In genomic region chr1:201568258-201568657, GRCh38 we compare ENCODE assay signal across 12 cellular contexts. TPM values are rescaled to one million over a fixed set of nuclear protein-coding genes. Genes with fewer than 3 reads are reported as not detected.
DNase-seq lines count a peak whose midpoint lies in the region; ATAC-seq and TF ChIP-seq lines count a peak whose summit lies in the region.
"Had no signal": no experiment of that assay in that cellular context is flagged by ENCODE, and none has a peak within 500 bp of the region (broad histone marks: within the 10 kb centered on the region; RNA-seq: fewer than 3 reads in every experiment).

No MANE protein-coding gene starts in this region.

- H3K18ac ChIP-seq in mesenchymal stem cell (ENCODE audit: low read depth in 1 of 2, low read length in 2 of 2), result peak overlapping the region in 1 of 2 experiments; percentile 80

- H2BK120ac ChIP-seq in mesenchymal stem cell (ENCODE audit: low read depth, low read length), result no peak overlapping the region

- H3K27ac ChIP-seq in CD8-positive, alpha-beta memory T cell (ENCODE audit: low read depth, low read length), result peak overlapping the region; percentile 64
- H3K27ac ChIP-seq in cingulate gyrus (ENCODE audit: low read depth, low read length), result peak overlapping the region; percentile 87
- H3K27ac ChIP-seq in mesenchymal stem cell (ENCODE audit: low read length, poor library complexity, severe bottlenecking), result no peak overlapping the region
- H3K27ac ChIP-seq in substantia nigra (ENCODE audit: low read depth, low read length, poor library complexity, severe bottlenecking), result peak overlapping the region; percentile 96
- H3K27ac ChIP-seq in GM23338 (ENCODE audit: low read depth), result no peak overlapping the region

- H3K27ac Mint-ChIP-seq in CD8-positive, alpha-beta memory T cell, result no peak overlapping the region
- H3K27ac Mint-ChIP-seq in GM23338, result no peak overlapping the region
- H3K27ac Mint-ChIP-seq: B cell; CD8-positive, alpha-beta T cell; IgD-negative memory B cell had no signal

- no peak overlapping the region for H3K4me3 ChIP-seq in CD8-positive, alpha-beta memory T cell (ENCODE audit: low read length)
- H3K4me3 ChIP-seq in mesenchymal stem cell (ENCODE audit: insufficient read depth in 1 of 2, low read depth in 1 of 2, low read length in 2 of 2) (no peak overlapping the region), GM23338 (no peak overlapping the region)

- TF ChIP-seq CTCF in GM23338 (conservative IDR thresholded peaks at IDR 0.05; ENCODE audit: low read depth in 2 of 2), result no peak

- 89% methylated on average over 4 of the region's 6 CpGs for WGBS in mesenchymal stem cell

- H3K23ac ChIP-seq in mesenchymal stem cell (ENCODE audit: low read length in 2 of 2), result no peak overlapping the region

- H4K20me1 ChIP-seq in GM23338 (replicated peaks; ENCODE audit: insufficient read depth), result no peaks in the 10 kb centered on the region

- CTCF ChIA-PET in CD8-positive, alpha-beta memory T cell (lab: Charles Lee), result interaction anchor here (4.5 kb wide), 1 partner anchor 8 kb away, joined by 17 read pairs; no protein-coding TSS in a partner anchor

- H3K4me1 ChIP-seq in CD8-positive, alpha-beta memory T cell (ENCODE audit: insufficient read depth, low read length), result no peaks in the 10 kb centered on the region
- peaks cover 7% of the 10 kb centered on the region for H3K4me1 ChIP-seq in mesenchymal stem cell (ENCODE audit: control insufficient read depth, insufficient read depth, low read depth, low read length)
- H3K4me1 ChIP-seq in GM23338 (ENCODE audit: insufficient read depth), result no peaks in the 10 kb centered on the region

- H3K9me3 ChIP-seq in CD8-positive, alpha-beta memory T cell (ENCODE audit: low read length), result no peaks in the 10 kb centered on the region
- no peaks in the 10 kb centered on the region for H3K9me3 ChIP-seq in mesenchymal stem cell (ENCODE audit: control insufficient read depth, low read length)

- peaks cover 0 to 5% (median 4%) of the 10 kb centered on the region in 3 donors for H3K4me1 Mint-ChIP-seq in CD8-positive, alpha-beta memory T cell
- H3K4me1 Mint-ChIP-seq in GM23338, result peaks cover 21% of the 10 kb centered on the region
- H3K4me1 Mint-ChIP-seq: B cell had no signal

- no peak overlapping the region for H3K9ac ChIP-seq in mesenchymal stem cell (ENCODE audit: low read length)

- H3K79me1 ChIP-seq in mesenchymal stem cell (replicated peaks; ENCODE audit: low read length, poor library complexity, severe bottlenecking), result peaks cover 44% of the 10 kb centered on the region

- H3F3A ChIP-seq in GM23338 (replicated peaks; ENCODE audit: low read depth), result no peaks in the 10 kb centered on the region

- H3K79me2 ChIP-seq in GM23338 (replicated peaks; ENCODE audit: insufficient read depth), result no peaks in the 10 kb centered on the region

- H3K27me3 Mint-ChIP-seq in CD8-positive, alpha-beta memory T cell, result peaks cover 3 to 5% of the 10 kb centered on the region in 2 donors
- H3K27me3 Mint-ChIP-seq in GM23338 (ENCODE audit: insufficient read depth, low read depth, poor library complexity), result peaks cover 4% of the 10 kb centered on the region
- H3K27me3 Mint-ChIP-seq: B cell had no signal

- H3K4me3 Mint-ChIP-seq in CD8-positive, alpha-beta memory T cell, result no peak overlapping the region
- H3K4me3 Mint-ChIP-seq in GM23338, result no peak overlapping the region
- H3K4me3 Mint-ChIP-seq: B cell; CD14-positive monocyte; CD8-positive, alpha-beta T cell; IgD-negative memory B cell had no signal

- H2AFZ ChIP-seq in mesenchymal stem cell (ENCODE audit: low read depth, low read length), result no peak overlapping the region
- no peak overlapping the region for H2AFZ ChIP-seq in GM23338

- H2BK15ac ChIP-seq in mesenchymal stem cell (ENCODE audit: low read depth, poor library complexity, severe bottlenecking), result peak overlapping the region; percentile 68

- POLR2A ChIA-PET in CD8-positive, alpha-beta memory T cell (lab: Charles Lee), result no interaction called here

- no peaks in the 10 kb centered on the region for H3K9me3 Mint-ChIP-seq in CD8-positive, alpha-beta memory T cell
- no peaks in the 10 kb centered on the region for H3K9me3 Mint-ChIP-seq in GM23338
- H3K9me3 Mint-ChIP-seq: CD8-positive, alpha-beta T cell; IgD-negative memory B cell had no signal

- no peak overlapping the region for H3K4me2 ChIP-seq in mesenchymal stem cell (ENCODE audit: low read length, poor library complexity, severe bottlenecking)
- no peak overlapping the region for H3K4me2 ChIP-seq in GM23338

- H3K27me3 ChIP-seq in CD8-positive, alpha-beta memory T cell (ENCODE audit: insufficient read depth, low read length, poor library complexity, severe bottlenecking), result no peaks in the 10 kb centered on the region
- H3K27me3 ChIP-seq in mesenchymal stem cell (ENCODE audit: control insufficient read depth in 1 of 2, insufficient read depth in 1 of 2, low read length in 2 of 2) (no peaks in the 10 kb centered on the region), GM23338 (ENCODE audit: insufficient read depth) (no peaks in the 10 kb centered on the region)

- peak overlapping the region in 1 of 2 experiments; percentile 81 for H2BK12ac ChIP-seq in mesenchymal stem cell (ENCODE audit: low read length in 2 of 2)

- no peak overlapping the region for H2BK5ac ChIP-seq in mesenchymal stem cell (ENCODE audit: low read depth, low read length, poor library complexity, severe bottlenecking)

- H3K9me2 ChIP-seq in GM23338 (ENCODE audit: insufficient read depth), result no peaks in the 10 kb centered on the region

- no peak overlapping the region for H3K14ac ChIP-seq in mesenchymal stem cell (ENCODE audit: low read length in 2 of 2)

- H3K4ac ChIP-seq in mesenchymal stem cell (ENCODE audit: low read depth in 1 of 2, low read length in 2 of 2), result no peak overlapping the region

- no peak for DNase-seq in CD8-positive, alpha-beta memory T cell
- DNase-seq in mesenchymal stem cell (no peak), substantia nigra (lab: John Stamatoyannopoulos, UW) (no peak), GM23338 (ENCODE audit: low spot score) (no peak), mesenteric fat pad (ENCODE audit: low spot score) (no peak)
- DNase-seq: CD8-positive, alpha-beta T cell had no signal

- H3K36me3 ChIP-seq in CD8-positive, alpha-beta memory T cell (ENCODE audit: insufficient read depth, low read length), result no peaks in the 10 kb centered on the region
- H3K36me3 ChIP-seq in mesenchymal stem cell (ENCODE audit: control insufficient read depth in 1 of 2, insufficient read depth in 2 of 2, low read depth in 1 of 2, low read length in 2 of 2) (peaks cover 3 to 25% of the 10 kb centered on the region in 2 experiments), GM23338 (ENCODE audit: insufficient read depth) (no peaks in the 10 kb centered on the region)

- ATAC-seq in GM23338, result no peak
- no peak for ATAC-seq in HG03045 (IDR thresholded peaks at IDR 0.05; ENCODE audit: unreplicated experiment)
- ATAC-seq: CD8-positive, alpha-beta T cell; HCT116 had no signal

- peaks cover 0 to 2% (median 0%) of the 10 kb centered on the region in 3 donors for H3K36me3 Mint-ChIP-seq in CD8-positive, alpha-beta memory T cell
- H3K36me3 Mint-ChIP-seq in GM23338 (ENCODE audit: low read depth), result no peaks in the 10 kb centered on the region
- H3K36me3 Mint-ChIP-seq: CD8-positive, alpha-beta T cell; IgD-negative memory B cell had no signal

- no peak overlapping the region for H2AK5ac ChIP-seq in mesenchymal stem cell (ENCODE audit: low read length, severe bottlenecking)

- no peak overlapping the region for H4K8ac ChIP-seq in mesenchymal stem cell (ENCODE audit: low read length)

- H4K91ac ChIP-seq in mesenchymal stem cell (ENCODE audit: low read length), result no peak overlapping the region

TF ChIP-seq in GM23338, 12 proteins besides CTCF, POLR2A, EP300 and RAD21 (continues in another document):
- TF ChIP-seq ETS1 (IDR thresholded peaks at IDR 0.05), result no peak
- TF ChIP-seq NANOG (IDR thresholded peaks at IDR 0.05; ENCODE audit: borderline replicate concordance), result no peak
- TF ChIP-seq EZH2phosphoT487 (IDR thresholded peaks at IDR 0.05; ENCODE audit: unreplicated experiment), result no peak
- TF ChIP-seq ZNF331 (CRISPR knock-in tag; IDR thresholded peaks at IDR 0.05; ENCODE audit: low read depth), result no peak

RNA-seq across cellular contexts. Expression of gene NAV1, which starts 29.3 kb away (rescaled TPM):
- total RNA-seq in CD8-positive, alpha-beta memory T cell, result under 1 TPM; 0.77 to 0.95 TPM
- polyA plus RNA-seq in CD8-positive, alpha-beta memory T cell, result 1.8 TPM
- polyA plus RNA-seq in mesenchymal stem cell (2013, experiment 1 of 2), result 51.4 TPM
- polyA plus RNA-seq in mesenchymal stem cell (2013, experiment 2 of 2), result 45.4 TPM
- total RNA-seq in GM23338 (2014; rRNA removed; shearing (Covaris generic)), result 37.2 and 37.4 TPM in 2 replicates
- polyA plus RNA-seq in GM23338 (2016; fragmentation: Nextera tagmentation; extraction: Ambion mirVana), result 22.6 and 22.7 TPM in 2 replicates
- 133 TPM for total RNA-seq in mesenteric fat pad

Comparison
In these comparisons a context has a peak if more than half of its experiments do, and no peak if none do; other contexts are left out.
1. H3K27ac ChIP-seq: peak in CD8-positive, alpha-beta memory T cell (single experiment), cingulate gyrus (single experiment) and substantia nigra (single experiment); none in mesenchymal stem cell (single experiment) and GM23338 (single experiment).
2. RNA of gene NAV1, which starts 29.3 kb away (total RNA-seq): 133 TPM in mesenteric fat pad (single experiment) and 37.2 to 37.4 TPM in GM23338; 0.77 to 0.95 TPM in CD8-positive, alpha-beta memory T cell; every median in the first group is over 10 times any median in the second.